20 cellular contexts compared by ENCODE assay signal in the genomic region with DNA sequence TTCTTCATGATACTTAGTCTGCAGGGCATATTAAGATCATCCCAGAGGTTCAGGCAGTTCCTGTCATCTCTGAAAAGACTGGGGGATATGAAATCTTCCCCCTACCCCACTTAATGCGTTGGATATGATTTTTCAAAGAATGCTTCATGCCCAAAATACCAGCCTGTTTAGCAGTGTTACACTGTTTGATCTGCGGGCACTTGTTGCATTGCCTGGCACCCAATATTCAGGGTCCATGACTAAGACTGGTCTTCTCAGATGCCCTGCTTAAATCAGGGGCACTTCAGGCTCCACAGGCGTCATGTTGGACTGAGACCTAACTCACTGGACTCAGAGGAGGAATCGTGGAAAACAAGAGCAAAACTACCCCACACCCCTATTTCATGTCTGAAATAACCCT. TPM values are rescaled to one million over a fixed set of nuclear protein-coding genes. Genes with fewer than 3 reads are reported as not detected.
DNase-seq lines count a peak whose midpoint lies in the region; ATAC-seq and TF ChIP-seq lines count a peak whose summit lies in the region.
"Had no signal": no experiment of that assay in that cellular context is flagged by ENCODE, and none has a peak within 500 bp of the region (broad histone marks: within the 10 kb centered on the region; RNA-seq: fewer than 3 reads in every experiment).

No MANE protein-coding gene starts in this region.

- peaks cover 15% of the 10 kb centered on the region for H3F3A ChIP-seq in SK-N-SH (replicated peaks; ENCODE audit: insufficient read depth)

- H3K4ac ChIP-seq in neuronal stem cell (ENCODE audit: low read length): no peak overlapping the region

- no peak overlapping the region for H4K8ac ChIP-seq in neuronal stem cell (ENCODE audit: low read depth, low read length)

- H3K4me1 Mint-ChIP-seq in nephron progenitor cell: peaks cover 61% of the 10 kb centered on the region
- H3K4me1 Mint-ChIP-seq: CD14-positive monocyte had no signal

- H3K4me3 Mint-ChIP-seq in nephron progenitor cell: peak overlapping the region; percentile 26
- H3K4me3 Mint-ChIP-seq: CD14-positive monocyte; CD8-positive, alpha-beta T cell; IgD-negative memory B cell had no signal

- no peaks in the 10 kb centered on the region for H3K79me1 ChIP-seq in neuronal stem cell (ENCODE audit: low read depth, low read length)

- H4K91ac ChIP-seq in neuronal stem cell (ENCODE audit: low read depth, low read length, poor library complexity): no peak overlapping the region

- CTCF ChIA-PET in SK-N-SH (lab: Yijun Ruan, JAX): interaction anchor here (3.2 kb wide), 1 partner anchor 23 kb away, joined by 16 read pairs; no protein-coding TSS in a partner anchor

- H3K4me1 ChIP-seq in SK-N-SH (ENCODE audit: control insufficient read depth in 1 of 2, insufficient read depth in 2 of 2, low read depth in 1 of 2, low read length in 1 of 2) (peaks cover 13 to 19% of the 10 kb centered on the region in 2 experiments; a peak in 3 of 4 replicates), hepatocyte (ENCODE audit: insufficient read depth) (peaks cover 25% of the 10 kb centered on the region), vagina (peaks cover 26% of the 10 kb centered on the region), neuronal stem cell (ENCODE audit: control insufficient read depth in 2 of 2, insufficient read depth in 1 of 2, low read depth in 1 of 2, low read length in 2 of 2) (peaks cover 0 to 8% of the 10 kb centered on the region in 2 donors)

- H3K4me2 ChIP-seq in SK-N-SH (peak overlapping the region; percentile 66; the same call in 1 of the 2 replicates), hepatocyte (no peak overlapping the region), neuronal stem cell (ENCODE audit: insufficient read depth, low read length, poor library complexity, severe bottlenecking) (no peak overlapping the region)

- TF ChIP-seq POLR2A in vagina (IDR thresholded peaks at IDR 0.05): no peak

- H2BK15ac ChIP-seq in neuronal stem cell (ENCODE audit: low read length): no peak overlapping the region

- H3K36me3 ChIP-seq in SK-N-SH (replicated peaks in 1 of 2; ENCODE audit: control insufficient read depth in 1 of 2, insufficient read depth in 2 of 2, low read length in 1 of 2): peaks cover 28 to 52% of the 10 kb centered on the region in 2 experiments
- H3K36me3 ChIP-seq in hepatocyte (replicated peaks; ENCODE audit: insufficient read depth, low read depth): no peaks in the 10 kb centered on the region
- peaks cover 0 to 28% of the 10 kb centered on the region in 2 donors for H3K36me3 ChIP-seq in vagina
- H3K36me3 ChIP-seq in neuronal stem cell (replicated peaks in 1 of 2; ENCODE audit: control insufficient read depth in 2 of 2, insufficient read depth in 2 of 2, low read length in 2 of 2): peaks cover 9 to 64% of the 10 kb centered on the region in 2 donors

- H3K27ac ChIP-seq in SK-N-SH (ENCODE audit: low read depth in 2 of 2, low read length in 1 of 2): peak overlapping the region; percentile 67 to 83; a peak in 3 of 4 replicates
- peak overlapping the region; percentile 80 for H3K27ac ChIP-seq in hepatocyte
- peak overlapping the region; percentile 66 for H3K27ac ChIP-seq in vagina
- H3K27ac ChIP-seq in neuronal stem cell (replicated peaks; ENCODE audit: low read length): no peak overlapping the region
- H3K27ac ChIP-seq: 22Rv1 had no signal

- POLR2A ChIA-PET in SK-N-SH (lab: Yijun Ruan, JAX): no interaction called here

- TF ChIP-seq CTCF in SK-N-SH (IDR thresholded peaks at IDR 0.05): no peak
- TF ChIP-seq CTCF in hepatocyte (IDR thresholded peaks at IDR 0.05; ENCODE audit: poor library complexity): no peak
- no peak for TF ChIP-seq CTCF in nephron progenitor cell (IDR thresholded peaks at IDR 0.05)
- no peak for TF ChIP-seq CTCF in vagina (IDR thresholded peaks at IDR 0.05)

- no peak overlapping the region for H2BK12ac ChIP-seq in neuronal stem cell (ENCODE audit: low read length)

- H3K79me2 ChIP-seq in SK-N-SH (ENCODE audit: insufficient read depth): 0 out of 2 replicates have a peak, but pooled peaks cover 1% of the 10 kb centered on the region
- H3K79me2 ChIP-seq in hepatocyte: no peaks in the 10 kb centered on the region

- intact Hi-C loops in vagina (cut with DNase I): no loop called here

- H2AFZ ChIP-seq in SK-N-SH (ENCODE audit: low read depth): no peak overlapping the region
- H2AFZ ChIP-seq in hepatocyte: no peak overlapping the region
- H2AFZ ChIP-seq in neuronal stem cell (ENCODE audit: low read length): no peak overlapping the region

- no peak overlapping the region for H3K4me3 ChIP-seq in SK-N-SH (ENCODE audit: low read depth in 2 of 2, low read length in 1 of 2)
- H3K4me3 ChIP-seq in hepatocyte: no peak overlapping the region
- H3K4me3 ChIP-seq in vagina: no peak overlapping the region
- H3K4me3 ChIP-seq in neuronal stem cell (ENCODE audit: low read length in 2 of 2): no peak overlapping the region

- H3K9me3 Mint-ChIP-seq in nephron progenitor cell: no peaks in the 10 kb centered on the region
- H3K9me3 Mint-ChIP-seq: CD14-positive monocyte; CD8-positive, alpha-beta T cell; IgD-negative memory B cell had no signal

- no peaks in the 10 kb centered on the region for H3K9me3 ChIP-seq in SK-N-SH
- H3K9me3 ChIP-seq in hepatocyte (ENCODE audit: low read depth): no peaks in the 10 kb centered on the region
- no peaks in the 10 kb centered on the region for H3K9me3 ChIP-seq in vagina
- no peaks in the 10 kb centered on the region for H3K9me3 ChIP-seq in neuronal stem cell (replicated peaks in 1 of 2; ENCODE audit: control insufficient read depth in 2 of 2, insufficient read depth in 1 of 2, low read depth in 1 of 2, low read length in 2 of 2)

- no peak overlapping the region for H3K18ac ChIP-seq in neuronal stem cell (ENCODE audit: low read length)

- no peak for DNase-seq in SK-N-SH
- no peak for DNase-seq in hepatocyte (ENCODE audit: low spot score)
- no peak for DNase-seq in nephron progenitor cell
- no peak for DNase-seq in vagina (ENCODE audit: extremely low spot score in 2 of 2)
- no peak for DNase-seq in foreskin melanocyte
- no peak for DNase-seq in neuronal stem cell (ENCODE audit: low spot score)
- DNase-seq: CD8-positive, alpha-beta T cell; COR-L47; DMS153; DMS79 treated with DMSO at 0.1 percent for 48 hours; EL had no signal

- no peak overlapping the region for H3K14ac ChIP-seq in neuronal stem cell (ENCODE audit: low read length)

- ATAC-seq in SK-N-SH treated with all-trans-retinoic acid at 6 μM for 48 hours (no peak), HG02884 (IDR thresholded peaks at IDR 0.05; ENCODE audit: unreplicated experiment) (no peak)
- ATAC-seq: CD8-positive, alpha-beta T cell; HCT116 had no signal

- H2BK120ac ChIP-seq in neuronal stem cell (ENCODE audit: low read depth, low read length): no peak overlapping the region

- no peak overlapping the region for H3K23ac ChIP-seq in neuronal stem cell (ENCODE audit: low read depth, low read length, poor library complexity)

- peaks cover 3% of the 10 kb centered on the region for H3K27me3 Mint-ChIP-seq in nephron progenitor cell (ENCODE audit: low read depth, poor library complexity)
- H3K27me3 Mint-ChIP-seq: IgD-negative memory B cell had no signal

- H3K27me3 ChIP-seq in SK-N-SH (ENCODE audit: insufficient read depth): no peaks in the 10 kb centered on the region
- no peaks in the 10 kb centered on the region for H3K27me3 ChIP-seq in hepatocyte
- no peaks in the 10 kb centered on the region for H3K27me3 ChIP-seq in vagina
- no peaks in the 10 kb centered on the region for H3K27me3 ChIP-seq in neuronal stem cell (ENCODE audit: control insufficient read depth in 3 of 3, insufficient read depth in 3 of 3, low read depth in 1 of 3, low read length in 3 of 3)

- peaks cover 29% of the 10 kb centered on the region for H3K36me3 Mint-ChIP-seq in nephron progenitor cell (ENCODE audit: low read depth)

- no peak for TF ChIP-seq EP300 in SK-N-SH (IDR thresholded peaks at IDR 0.05; ENCODE audit: borderline replicate concordance in 1 of 2, low read depth in 1 of 2, low read length in 1 of 2)

- H2BK5ac ChIP-seq in neuronal stem cell (ENCODE audit: low read length): no peak overlapping the region

- peaks cover 7% of the 10 kb centered on the region for H4K20me1 ChIP-seq in SK-N-SH (ENCODE audit: insufficient read depth)
- H4K20me1 ChIP-seq in hepatocyte (ENCODE audit: insufficient read depth, poor library complexity, severe bottlenecking): no peaks in the 10 kb centered on the region

- 93% methylated on average over 4 of the region's 4 CpGs for WGBS in SK-N-SH (ENCODE audit: low lambda C conversion rate)
- 92% methylated on average over 4 of the region's 4 CpGs for WGBS in hepatocyte (ENCODE audit: low lambda C conversion rate, missing lambda C conversion rate)
- no CpG with 5 or more reads among the region's 4 CpGs for WGBS in neuronal stem cell (ENCODE audit: extremely low coverage in 2 of 2, insufficient read length in 2 of 2, insufficient replicate concordance in 1 of 2), 2 donors

- no peak for TF ChIP-seq RAD21 in SK-N-SH (IDR thresholded peaks at IDR 0.05; ENCODE audit: low read length)

- H2AK5ac ChIP-seq in neuronal stem cell (ENCODE audit: low read depth, low read length): no peak overlapping the region

- peak overlapping the region; percentile 96 for H3K27ac Mint-ChIP-seq in nephron progenitor cell
- H3K27ac Mint-ChIP-seq: CD8-positive, alpha-beta T cell; IgD-negative memory B cell had no signal

- no peak overlapping the region for H3K9ac ChIP-seq in SK-N-SH
- no peak overlapping the region for H3K9ac ChIP-seq in neuronal stem cell (ENCODE audit: low read depth, low read length, poor library complexity)

- H3K9me2 ChIP-seq in SK-N-SH: no peaks in the 10 kb centered on the region
- no peaks in the 10 kb centered on the region for H3K9me2 ChIP-seq in hepatocyte (replicated peaks; ENCODE audit: insufficient read depth)

RNA-seq across cellular contexts. Expression of gene RASL10B, which starts 6.4 kb away (rescaled TPM):
- polyA plus RNA-seq in SK-N-SH (2012; rRNA removed) (4.2 and 4.3 TPM in 2 replicates), hepatocyte (7.1 and 8.4 TPM in 2 replicates)
- polyA plus RNA-seq in SK-N-SH (2012; cell fraction: cytosol; rRNA removed): 2.2 and 3.8 TPM in 2 replicates
- polyA plus RNA-seq in SK-N-SH (2012; cell fraction: nucleus; rRNA removed): 6.4 and 8.3 TPM in 2 replicates
- total RNA-seq in hepatocyte (7.4 and 7.6 TPM in 2 replicates), vagina (9.1 TPM)
- 20.8 TPM for polyA plus RNA-seq in neuronal stem cell (2013, experiment 1 of 2)
- 20.9 TPM for polyA plus RNA-seq in neuronal stem cell (2013, experiment 2 of 2)
- polyA plus RNA-seq: CD14-positive monocyte, IgD-negative memory B cell had no signal

RNA-seq across cellular contexts. Expression of gene GAS2L2, which starts 28.0 kb away (rescaled TPM):
- polyA plus RNA-seq in SK-N-SH (2012; rRNA removed) (0.02 TPM in 1 of 2 replicates, not detected in the other), hepatocyte (not detected in 2 replicates)
- polyA plus RNA-seq in SK-N-SH (2012; cell fraction: cytosol; rRNA removed): 0.01 TPM in 2 replicates
- 0.08 and 0.10 TPM in 2 replicates for polyA plus RNA-seq in SK-N-SH (2012; cell fraction: nucleus; rRNA removed)
- total RNA-seq in hepatocyte (not detected in 2 replicates), vagina (not detected)
- 0.15 TPM for polyA plus RNA-seq in neuronal stem cell (2013, experiment 1 of 2)
- 0.19 TPM for polyA plus RNA-seq in neuronal stem cell (2013, experiment 2 of 2)
- total RNA-seq: A673 had no signal
- polyA plus RNA-seq: BJ, CD14-positive monocyte, IgD-negative memory B cell had no signal

RNA-seq across cellular contexts. Expression of gene C17orf50, which starts 35.6 kb away (rescaled TPM):
- polyA plus RNA-seq in SK-N-SH (2012; rRNA removed) (0.05 TPM in 1 of 2 replicates, not detected in the other), hepatocyte (not detected in 2 replicates)
- polyA plus RNA-seq in SK-N-SH (2012; cell fraction: cytosol; rRNA removed): 0.03 and 0.04 TPM in 2 replicates
- not detected in 2 replicates for polyA plus RNA-seq in SK-N-SH (2012; cell fraction: nucleus; rRNA removed)
- total RNA-seq in hepatocyte (not detected in 2 replicates), vagina (not detected)
- 0.24 TPM for polyA plus RNA-seq in neuronal stem cell (2013, experiment 1 of 2)
- polyA plus RNA-seq in neuronal stem cell (2013, experiment 2 of 2): 0.32 TPM
- total RNA-seq: A673; CD8-positive, alpha-beta T cell; HT1080 had no signal
- polyA plus RNA-seq: BJ, CD14-positive monocyte, IgD-negative memory B cell had no signal
